ENCODE assay signal across 10 cellular contexts in genomic region chrX:154540897-154541535, GRCh38. TPM values are rescaled to one million over a fixed set of nuclear protein-coding genes. Genes with fewer than 3 reads are reported as not detected.
DNase-seq lines count a peak whose midpoint lies in the region; ATAC-seq and TF ChIP-seq lines count a peak whose summit lies in the region.
"Had no signal": no experiment of that assay in that cellular context is flagged by ENCODE, and none has a peak within 500 bp of the region (broad histone marks: within the 10 kb centered on the region; RNA-seq: fewer than 3 reads in every experiment).

No MANE protein-coding gene starts in this region.

- H3K4me3 Mint-ChIP-seq in osteocyte (ENCODE audit: unreplicated experiment), result peak overlapping the region; percentile 10

- H3K9ac ChIP-seq in PC-3 (ENCODE audit: low read length), result peak overlapping the region; percentile 77

- H3K79me2 ChIP-seq in PC-3 (ENCODE audit: low read length), result peaks cover 69% of the 10 kb centered on the region

- no peaks in the 10 kb centered on the region for H3K27me3 Mint-ChIP-seq in osteocyte (ENCODE audit: unreplicated experiment)
- H3K27me3 Mint-ChIP-seq: activated T-helper 17 cell treated with anti-CD3 and anti-CD28 coated beads, Interleukin-2, amount 50 U/mL, for 72 hours had no signal

- peak overlapping the region; percentile 77 for H3K4me2 ChIP-seq in PC-3 (ENCODE audit: low read length)

- H3K9me3 ChIP-seq in PC-3 (ENCODE audit: low read length), result no peaks in the 10 kb centered on the region

- TF ChIP-seq CTCF in C4-2B (conservative IDR thresholded peaks at IDR 0.05), result no peak
- no peak for TF ChIP-seq CTCF in PC-3 (conservative IDR thresholded peaks at IDR 0.05; ENCODE audit: low read depth, low read length)
- no peak for TF ChIP-seq CTCF in dorsolateral prefrontal cortex (IDR thresholded peaks at IDR 0.05 in 54 of 56, conservative IDR thresholded peaks at IDR 0.05 in 2 of 56; ENCODE audit: low read depth in 1 of 56, partially characterized antibody in 56 of 56)
- TF ChIP-seq CTCF in osteocyte (IDR thresholded peaks at IDR 0.05), result no peak

- peaks cover 37% of the 10 kb centered on the region for H3K4me1 Mint-ChIP-seq in osteocyte (ENCODE audit: unreplicated experiment)

- H2AFZ ChIP-seq in PC-3 (ENCODE audit: low read length), result no peak overlapping the region

- POLR2A ChIA-PET in PC-3 (lab: Charles Lee; ENCODE audit: unreplicated experiment), result interaction anchor here (0.5 to 0.7 kb wide), 4 partner anchors 132 to 1710 kb away, joined by 3 to 5 read pairs (median 4); partner anchors contain the start of genes CETN2 and NSDHL

- H3F3A ChIP-seq in PC-3 (ENCODE audit: low read length, unreplicated experiment), result no peaks in the 10 kb centered on the region

- peak; percentile 74 for ATAC-seq in PC-3
- ATAC-seq in activated CD4-positive, CD25-positive, alpha-beta regulatory T cell treated with anti-CD3 and anti-CD28 coated beads, Interleukin-2, amount 50 U/mL, for 24 hours, result no peak
- no peak for ATAC-seq in HG02610 (IDR thresholded peaks at IDR 0.05; ENCODE audit: unreplicated experiment)

- H3K9me2 ChIP-seq in PC-3 (replicated peaks; ENCODE audit: low read length), result no peaks in the 10 kb centered on the region

- peaks cover 6% of the 10 kb centered on the region; the same call in 1 of the 2 replicates for H3K36me3 ChIP-seq in PC-3 (ENCODE audit: low read depth, low read length)

- peak overlapping the region; percentile 96 for H3K27ac Mint-ChIP-seq in osteocyte (ENCODE audit: unreplicated experiment)

- CTCF ChIA-PET in PC-3 (lab: Charles Lee), result interaction anchor here (0.6 kb wide), 3 partner anchors 9 to 129 kb away, joined by 4 to 5 read pairs (median 5); no protein-coding TSS in a partner anchor

- peak overlapping the region; percentile 50 for H3K4me3 ChIP-seq in PC-3 (ENCODE audit: low read length)
- H3K4me3 ChIP-seq in dorsolateral prefrontal cortex, result no peak overlapping the region

- DNase-seq in PC-3 (peak; percentile 96), dorsolateral prefrontal cortex (no peak), osteocyte (ENCODE audit: extremely low spot score, unreplicated experiment) (no peak), inferior parietal cortex (ENCODE audit: extremely low spot score) (no peak)
- DNase-seq in activated T-cell treated with anti-CD3 and anti-CD28 coated beads, Interleukin-2, amount 50 U/mL, for 1 hour, result no peak
- DNase-seq: NCI-H1930 had no signal

- H3K27me3 ChIP-seq in PC-3 (ENCODE audit: low read length) (no peaks in the 10 kb centered on the region), dorsolateral prefrontal cortex (peaks cover 0 to 77% (median 4%) of the 10 kb centered on the region in 45 donors)

- H3K36me3 Mint-ChIP-seq in osteocyte (ENCODE audit: unreplicated experiment), result peaks cover 7% of the 10 kb centered on the region

- H3K27ac ChIP-seq in C4-2B (peak overlapping the region; percentile 98), PC-3 (ENCODE audit: low read length) (peak overlapping the region; percentile 96), dorsolateral prefrontal cortex (peak overlapping the region in 32 of 59 donors; percentile 5 to 87 (median 72))

- H4K20me1 ChIP-seq in PC-3 (ENCODE audit: low read length), result no peaks in the 10 kb centered on the region

- intact Hi-C loops in PC-3 (cut with micrococcal nuclease) (no loop called here), dorsolateral prefrontal cortex (cut with DNase I) (no loop called here)

- TSS peak; percentile 75 for BruUV-seq in PC-3 (replicated peaks; lab: Mats Ljungman, UMichigan)

- H3K9me3 Mint-ChIP-seq in osteocyte (ENCODE audit: unreplicated experiment), result no peaks in the 10 kb centered on the region
- H3K9me3 Mint-ChIP-seq: activated T-helper 17 cell treated with anti-CD3 and anti-CD28 coated beads, Interleukin-2, amount 50 U/mL, for 72 hours had no signal

- H3K4me1 ChIP-seq in PC-3 (ENCODE audit: insufficient read depth, low read length), result peaks cover 49% of the 10 kb centered on the region

RNA-seq across cellular contexts. Expression of gene G6PD, which starts 5.6 kb away (rescaled TPM):
- total RNA-seq in PC-3 (2014; rRNA removed) (121 and 147 TPM in 2 replicates), dorsolateral prefrontal cortex (10 to 100 TPM; 33.1 to 65.0 (median 50.4) TPM), osteocyte (103 and 108 TPM in 2 replicates)

RNA-seq across cellular contexts. Expression of gene IKBKG, which starts 6.4 kb away (rescaled TPM):
- total RNA-seq in PC-3 (2014; rRNA removed), result 34.3 and 39.6 TPM in 2 replicates
- 10 to 100 TPM; 16.3 to 36.4 (median 27.2) TPM for total RNA-seq in dorsolateral prefrontal cortex
- 23.6 and 25.0 TPM in 2 replicates for total RNA-seq in osteocyte

RNA-seq across cellular contexts. Expression of gene FAM3A, which starts 25.0 kb away (rescaled TPM):
- total RNA-seq in PC-3 (2014; rRNA removed) (69.2 and 88.0 TPM in 2 replicates), dorsolateral prefrontal cortex (10 to 100 TPM; 33.9 to 82.8 (median 51.1) TPM), osteocyte (38.2 and 40.4 TPM in 2 replicates)

RNA-seq across cellular contexts. Expression of gene CTAG1A, which starts 43.9 kb away (rescaled TPM):
- total RNA-seq in PC-3 (2014; rRNA removed) (not detected in 2 replicates), dorsolateral prefrontal cortex (under 1 TPM in 5 of 120 experiments, not detected in 115; 0.46 to 0.88 (median 0.63) TPM), osteocyte (not detected in 2 replicates)
- total RNA-seq: activated T-helper 17 cell treated with anti-CD3 and anti-CD28 coated beads, Interleukin-2, amount 50 U/mL, for 72 hours had no signal

RNA-seq across cellular contexts. Expression of gene SLC10A3, which starts 50.6 kb away (rescaled TPM):
- 42.1 and 50.6 TPM in 2 replicates for total RNA-seq in PC-3 (2014; rRNA removed)
- total RNA-seq in dorsolateral prefrontal cortex, result 10 to 100 TPM in 12 of 120 experiments, 1 to 10 TPM in 108; 5.3 to 12.1 (median 8.2) TPM
- total RNA-seq in osteocyte, result 20.6 and 22.4 TPM in 2 replicates
